11 cellular contexts compared by ENCODE assay signal in genomic region chr2:197208841-197209240, GRCh38.
DNase-seq lines count a peak whose midpoint lies in the region; ATAC-seq and TF ChIP-seq lines count a peak whose summit lies in the region.
"Had no signal": no experiment of that assay in that cellular context is flagged by ENCODE, and none has a peak within 500 bp of the region (broad histone marks: within the 10 kb centered on the region; RNA-seq: fewer than 3 reads in every experiment).

No MANE protein-coding gene starts in this region.

- peak overlapping the region; percentile 97 for H3K27ac Mint-ChIP-seq in activated T-cell treated with anti-CD3 and anti-CD28 coated beads, Interleukin-2, amount 50 U/mL, for 24 hours
- H3K27ac Mint-ChIP-seq in activated CD4-positive, alpha-beta memory T cell treated with anti-CD3 and anti-CD28 coated beads for 36 hours: peak overlapping the region; percentile 94

- 7 to 32% (median 15%) methylated on average over 3 of the region's 3 CpGs for WGBS in stomach, 5 donors

- peak overlapping the region in 4 of 5 donors; percentile 50 to 76 (median 58) for H3K27ac ChIP-seq in stomach

- no peak for TF ChIP-seq POLR2A in stomach (IDR thresholded peaks at IDR 0.05)

- CTCF ChIA-PET in activated CD4-positive, alpha-beta memory T cell treated with anti-CD3 and anti-CD28 coated beads for 36 hours (lab: Charles Lee): interaction anchor here (0.8 to 4.2 kb wide), 5 partner anchors 10 to 103 kb away, joined by 3 to 29 read pairs (median 11); no protein-coding TSS in a partner anchor

- intact Hi-C loops in activated CD4-positive, alpha-beta memory T cell treated with anti-CD3 and anti-CD28 coated beads for 36 hours (cut with micrococcal nuclease): loop anchor here (1.0 to 10.0 kb wide), 8 partner anchors 8 to 1674 kb away; partner anchors contain the start of genes MARS2 and PGAP1
- intact Hi-C loops in stomach (cut with DNase I; ENCODE audit: low total_unique reads): no loop called here

- TF ChIP-seq CTCF in stomach (IDR thresholded peaks at IDR 0.05): no peak

- no peaks in the 10 kb centered on the region for H3K36me3 ChIP-seq in stomach

- POLR2A ChIA-PET in activated CD4-positive, alpha-beta memory T cell treated with anti-CD3 and anti-CD28 coated beads for 36 hours (lab: Charles Lee): interaction anchor here (0.8 to 5.3 kb wide), 7 partner anchors 11 to 119 kb away, joined by 3 to 33 read pairs (median 5); partner anchors contain the start of gene ANKRD44

- H3K27me3 Mint-ChIP-seq in activated T-cell treated with anti-CD3 and anti-CD28 coated beads, Interleukin-2, amount 50 U/mL, for 24 hours: no peaks in the 10 kb centered on the region
- no peaks in the 10 kb centered on the region for H3K27me3 Mint-ChIP-seq in activated CD4-positive, alpha-beta memory T cell treated with anti-CD3 and anti-CD28 coated beads for 36 hours

- H3K9me3 ChIP-seq in stomach: no peaks in the 10 kb centered on the region

- H3K4me1 ChIP-seq in stomach: peaks cover 20 to 89% (median 53%) of the 10 kb centered on the region in 4 donors

- H3K9me3 Mint-ChIP-seq in activated T-cell treated with anti-CD3 and anti-CD28 coated beads, Interleukin-2, amount 50 U/mL, for 24 hours: no peaks in the 10 kb centered on the region
- H3K9me3 Mint-ChIP-seq in activated CD4-positive, alpha-beta memory T cell treated with anti-CD3 and anti-CD28 coated beads for 36 hours: no peaks in the 10 kb centered on the region

- TF ChIP-seq EP300 in stomach (IDR thresholded peaks at IDR 0.05): no peak

- no peaks in the 10 kb centered on the region for H3K27me3 ChIP-seq in stomach

- H3K4me1 Mint-ChIP-seq in activated T-cell treated with anti-CD3 and anti-CD28 coated beads, Interleukin-2, amount 50 U/mL, for 24 hours (ENCODE audit: low read depth): peaks cover 96% of the 10 kb centered on the region
- peaks cover 94% of the 10 kb centered on the region for H3K4me1 Mint-ChIP-seq in activated CD4-positive, alpha-beta memory T cell treated with anti-CD3 and anti-CD28 coated beads for 36 hours (ENCODE audit: low read depth)

- peaks cover 16% of the 10 kb centered on the region for H3K36me3 Mint-ChIP-seq in activated T-cell treated with anti-CD3 and anti-CD28 coated beads, Interleukin-2, amount 50 U/mL, for 24 hours (ENCODE audit: low read depth)
- peaks cover 7% of the 10 kb centered on the region for H3K36me3 Mint-ChIP-seq in activated CD4-positive, alpha-beta memory T cell treated with anti-CD3 and anti-CD28 coated beads for 36 hours

- DNase-seq in activated T-cell treated with anti-CD3 and anti-CD28 coated beads, Interleukin-2, amount 50 U/mL, for 24 hours: no peak
- DNase-seq in activated T-cell treated with anti-CD3 and anti-CD28 coated beads for 4 hours (no peak), glomerular visceral epithelial cell (ENCODE audit: extremely low spot score) (peak; percentile 18), stomach (no peak), NOMO-1 (lab: John Stamatoyannopoulos, UW; ENCODE audit: unreplicated experiment in 2 of 2) (no peak), SIG-M5 treated with dmso at 0.1 percent for 504 hours (lab: John Stamatoyannopoulos, UW; ENCODE audit: unreplicated experiment) (no peak)
- DNase-seq in activated CD4-positive, alpha-beta memory T cell treated with anti-CD3 and anti-CD28 coated beads for 36 hours: no peak
- DNase-seq: ACHN, EL, NCI-H748 treated with DMSO at 0.1 percent for 48 hours had no signal

- ATAC-seq in HG02973 (IDR thresholded peaks at IDR 0.05; ENCODE audit: unreplicated experiment): no peak

- H3K4me3 Mint-ChIP-seq in activated T-cell treated with anti-CD3 and anti-CD28 coated beads, Interleukin-2, amount 50 U/mL, for 24 hours: peak overlapping the region; percentile 64
- H3K4me3 Mint-ChIP-seq in activated CD4-positive, alpha-beta memory T cell treated with anti-CD3 and anti-CD28 coated beads for 36 hours: peak overlapping the region; percentile 58

- no peak overlapping the region for H3K4me3 ChIP-seq in stomach
